Comparison of ENCODE assay signal across 2 cellular contexts in the genomic region with DNA sequence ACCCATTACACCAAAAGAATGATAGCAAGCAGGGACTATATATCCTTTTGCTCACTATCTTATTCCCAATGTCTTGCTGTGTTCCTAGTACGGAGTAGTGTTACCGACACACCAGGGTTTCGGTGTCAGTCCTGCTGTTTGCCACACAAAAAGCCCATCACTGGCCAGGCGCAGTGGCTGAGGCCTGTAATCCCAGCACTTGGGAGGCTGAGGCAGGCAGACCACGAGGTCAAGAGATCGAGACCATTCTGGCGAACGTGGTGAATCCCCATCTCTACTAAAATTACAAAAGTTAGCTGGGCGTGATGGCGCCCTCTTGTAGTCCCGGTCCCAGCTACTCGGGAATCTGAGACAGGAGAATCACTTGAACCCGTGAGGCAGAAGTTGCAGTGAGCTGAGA.
TF ChIP-seq lines count a peak whose summit lies in the region.

No MANE protein-coding gene starts in this region.

TF ChIP-seq in GM23338, 12 proteins besides CTCF, POLR2A, EP300 and RAD21 (continues in another document):
- TF ChIP-seq POLR2AphosphoS5 (IDR thresholded peaks at IDR 0.05; ENCODE audit: low read depth) (no peak), ZNF331 (CRISPR knock-in tag; IDR thresholded peaks at IDR 0.05; ENCODE audit: low read depth) (no peak), EZH2phosphoT487 (IDR thresholded peaks at IDR 0.05; ENCODE audit: unreplicated experiment) (no peak), CREB1 (CRISPR knock-in tag; IDR thresholded peaks at IDR 0.05; ENCODE audit: low read depth) (no peak), STAT1 (IDR thresholded peaks at IDR 0.05; ENCODE audit: unreplicated experiment) (no peak), NANOG (IDR thresholded peaks at IDR 0.05; ENCODE audit: borderline replicate concordance) (no peak), ZNF114 (CRISPR knock-in tag; IDR thresholded peaks at IDR 0.05) (no peak)
- TF ChIP-seq, protein P1, sequence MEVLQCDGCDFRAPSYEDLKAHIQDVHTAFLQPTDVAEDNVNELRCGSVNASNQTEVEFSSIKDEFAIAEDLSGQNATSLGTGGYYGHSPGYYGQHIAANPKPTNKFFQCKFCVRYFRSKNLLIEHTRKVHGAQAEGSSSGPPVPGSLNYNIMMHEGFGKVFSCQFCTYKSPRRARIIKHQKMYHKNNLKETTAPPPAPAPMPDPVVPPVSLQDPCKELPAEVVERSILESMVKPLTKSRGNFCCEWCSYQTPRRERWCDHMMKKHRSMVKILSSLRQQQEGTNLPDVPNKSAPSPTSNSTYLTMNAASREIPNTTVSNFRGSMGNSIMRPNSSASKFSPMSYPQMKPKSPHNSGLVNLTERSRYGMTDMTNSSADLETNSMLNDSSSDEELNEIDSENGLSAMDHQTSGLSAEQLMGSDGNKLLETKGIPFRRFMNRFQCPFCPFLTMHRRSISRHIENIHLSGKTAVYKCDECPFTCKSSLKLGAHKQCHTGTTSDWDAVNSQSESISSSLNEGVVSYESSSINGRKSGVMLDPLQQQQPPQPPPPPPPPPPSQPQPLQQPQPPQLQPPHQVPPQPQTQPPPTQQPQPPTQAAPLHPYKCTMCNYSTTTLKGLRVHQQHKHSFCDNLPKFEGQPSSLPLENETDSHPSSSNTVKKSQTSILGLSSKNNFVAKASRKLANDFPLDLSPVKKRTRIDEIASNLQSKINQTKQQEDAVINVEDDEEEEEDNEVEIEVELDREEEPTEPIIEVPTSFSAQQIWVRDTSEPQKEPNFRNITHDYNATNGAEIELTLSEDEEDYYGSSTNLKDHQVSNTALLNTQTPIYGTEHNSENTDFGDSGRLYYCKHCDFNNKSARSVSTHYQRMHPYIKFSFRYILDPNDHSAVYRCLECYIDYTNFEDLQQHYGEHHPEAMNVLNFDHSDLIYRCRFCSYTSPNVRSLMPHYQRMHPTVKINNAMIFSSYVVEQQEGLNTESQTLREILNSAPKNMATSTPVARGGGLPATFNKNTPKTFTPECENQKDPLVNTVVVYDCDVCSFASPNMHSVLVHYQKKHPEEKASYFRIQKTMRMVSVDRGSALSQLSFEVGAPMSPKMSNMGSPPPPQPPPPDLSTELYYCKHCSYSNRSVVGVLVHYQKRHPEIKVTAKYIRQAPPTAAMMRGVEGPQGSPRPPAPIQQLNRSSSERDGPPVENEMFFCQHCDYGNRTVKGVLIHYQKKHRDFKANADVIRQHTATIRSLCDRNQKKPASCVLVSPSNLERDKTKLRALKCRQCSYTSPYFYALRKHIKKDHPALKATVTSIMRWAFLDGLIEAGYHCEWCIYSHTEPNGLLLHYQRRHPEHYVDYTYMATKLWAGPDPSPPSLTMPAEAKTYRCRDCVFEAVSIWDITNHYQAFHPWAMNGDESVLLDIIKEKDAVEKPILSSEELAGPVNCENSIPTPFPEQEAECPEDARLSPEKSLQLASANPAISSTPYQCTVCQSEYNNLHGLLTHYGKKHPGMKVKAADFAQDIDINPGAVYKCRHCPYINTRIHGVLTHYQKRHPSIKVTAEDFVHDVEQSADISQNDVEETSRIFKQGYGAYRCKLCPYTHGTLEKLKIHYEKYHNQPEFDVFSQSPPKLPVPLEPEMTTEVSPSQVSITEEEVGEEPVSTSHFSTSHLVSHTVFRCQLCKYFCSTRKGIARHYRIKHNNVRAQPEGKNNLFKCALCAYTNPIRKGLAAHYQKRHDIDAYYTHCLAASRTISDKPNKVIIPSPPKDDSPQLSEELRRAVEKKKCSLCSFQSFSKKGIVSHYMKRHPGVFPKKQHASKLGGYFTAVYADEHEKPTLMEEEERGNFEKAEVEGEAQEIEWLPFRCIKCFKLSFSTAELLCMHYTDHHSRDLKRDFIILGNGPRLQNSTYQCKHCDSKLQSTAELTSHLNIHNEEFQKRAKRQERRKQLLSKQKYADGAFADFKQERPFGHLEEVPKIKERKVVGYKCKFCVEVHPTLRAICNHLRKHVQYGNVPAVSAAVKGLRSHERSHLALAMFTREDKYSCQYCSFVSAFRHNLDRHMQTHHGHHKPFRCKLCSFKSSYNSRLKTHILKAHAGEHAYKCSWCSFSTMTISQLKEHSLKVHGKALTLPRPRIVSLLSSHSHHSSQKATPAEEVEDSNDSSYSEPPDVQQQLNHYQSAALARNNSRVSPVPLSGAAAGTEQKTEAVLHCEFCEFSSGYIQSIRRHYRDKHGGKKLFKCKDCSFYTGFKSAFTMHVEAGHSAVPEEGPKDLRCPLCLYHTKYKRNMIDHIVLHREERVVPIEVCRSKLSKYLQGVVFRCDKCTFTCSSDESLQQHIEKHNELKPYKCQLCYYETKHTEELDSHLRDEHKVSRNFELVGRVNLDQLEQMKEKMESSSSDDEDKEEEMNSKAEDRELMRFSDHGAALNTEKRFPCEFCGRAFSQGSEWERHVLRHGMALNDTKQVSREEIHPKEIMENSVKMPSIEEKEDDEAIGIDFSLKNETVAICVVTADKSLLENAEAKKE (CRISPR knock-in tag; IDR thresholded peaks at IDR 0.05) = no peak
- TF ChIP-seq, protein P2, sequence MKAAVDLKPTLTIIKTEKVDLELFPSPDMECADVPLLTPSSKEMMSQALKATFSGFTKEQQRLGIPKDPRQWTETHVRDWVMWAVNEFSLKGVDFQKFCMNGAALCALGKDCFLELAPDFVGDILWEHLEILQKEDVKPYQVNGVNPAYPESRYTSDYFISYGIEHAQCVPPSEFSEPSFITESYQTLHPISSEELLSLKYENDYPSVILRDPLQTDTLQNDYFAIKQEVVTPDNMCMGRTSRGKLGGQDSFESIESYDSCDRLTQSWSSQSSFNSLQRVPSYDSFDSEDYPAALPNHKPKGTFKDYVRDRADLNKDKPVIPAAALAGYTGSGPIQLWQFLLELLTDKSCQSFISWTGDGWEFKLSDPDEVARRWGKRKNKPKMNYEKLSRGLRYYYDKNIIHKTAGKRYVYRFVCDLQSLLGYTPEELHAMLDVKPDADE (IDR thresholded peaks at IDR 0.05) = no peak
- TF ChIP-seq, protein P3, sequence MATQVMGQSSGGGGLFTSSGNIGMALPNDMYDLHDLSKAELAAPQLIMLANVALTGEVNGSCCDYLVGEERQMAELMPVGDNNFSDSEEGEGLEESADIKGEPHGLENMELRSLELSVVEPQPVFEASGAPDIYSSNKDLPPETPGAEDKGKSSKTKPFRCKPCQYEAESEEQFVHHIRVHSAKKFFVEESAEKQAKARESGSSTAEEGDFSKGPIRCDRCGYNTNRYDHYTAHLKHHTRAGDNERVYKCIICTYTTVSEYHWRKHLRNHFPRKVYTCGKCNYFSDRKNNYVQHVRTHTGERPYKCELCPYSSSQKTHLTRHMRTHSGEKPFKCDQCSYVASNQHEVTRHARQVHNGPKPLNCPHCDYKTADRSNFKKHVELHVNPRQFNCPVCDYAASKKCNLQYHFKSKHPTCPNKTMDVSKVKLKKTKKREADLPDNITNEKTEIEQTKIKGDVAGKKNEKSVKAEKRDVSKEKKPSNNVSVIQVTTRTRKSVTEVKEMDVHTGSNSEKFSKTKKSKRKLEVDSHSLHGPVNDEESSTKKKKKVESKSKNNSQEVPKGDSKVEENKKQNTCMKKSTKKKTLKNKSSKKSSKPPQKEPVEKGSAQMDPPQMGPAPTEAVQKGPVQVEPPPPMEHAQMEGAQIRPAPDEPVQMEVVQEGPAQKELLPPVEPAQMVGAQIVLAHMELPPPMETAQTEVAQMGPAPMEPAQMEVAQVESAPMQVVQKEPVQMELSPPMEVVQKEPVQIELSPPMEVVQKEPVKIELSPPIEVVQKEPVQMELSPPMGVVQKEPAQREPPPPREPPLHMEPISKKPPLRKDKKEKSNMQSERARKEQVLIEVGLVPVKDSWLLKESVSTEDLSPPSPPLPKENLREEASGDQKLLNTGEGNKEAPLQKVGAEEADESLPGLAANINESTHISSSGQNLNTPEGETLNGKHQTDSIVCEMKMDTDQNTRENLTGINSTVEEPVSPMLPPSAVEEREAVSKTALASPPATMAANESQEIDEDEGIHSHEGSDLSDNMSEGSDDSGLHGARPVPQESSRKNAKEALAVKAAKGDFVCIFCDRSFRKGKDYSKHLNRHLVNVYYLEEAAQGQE (IDR thresholded peaks at IDR 0.05; ENCODE audit: unreplicated experiment) = no peak

TF ChIP-seq in K562, 482 proteins besides CTCF, POLR2A, EP300 and RAD21:
- TF ChIP-seq STAG1 (CRISPR knock-in tag; IDR thresholded peaks at IDR 0.05; ENCODE audit: borderline replicate concordance) (0 out of 2 replicates have a peak, but pooled peaks have one; percentile 11), ZNF124 (CRISPR knock-in tag; IDR thresholded peaks at IDR 0.05) (0 out of 2 replicates have a peak, but pooled peaks have one; percentile 29), ZNF282 (CRISPR knock-in tag; IDR thresholded peaks at IDR 0.05) (peak; percentile 87; the same call in 1 of the 2 replicates), NR3C1 (CRISPR knock-in tag; IDR thresholded peaks at IDR 0.05) (peak; percentile 55; the same call in 1 of the 2 replicates), LCOR (CRISPR knock-in tag; IDR thresholded peaks at IDR 0.05) (no peak), ZZZ3 (IDR thresholded peaks at IDR 0.05) (no peak)
TF ChIP-seq in K562: peak in this region for 4.
